ENCODE assay signal across 21 cellular contexts in the genomic region with DNA sequence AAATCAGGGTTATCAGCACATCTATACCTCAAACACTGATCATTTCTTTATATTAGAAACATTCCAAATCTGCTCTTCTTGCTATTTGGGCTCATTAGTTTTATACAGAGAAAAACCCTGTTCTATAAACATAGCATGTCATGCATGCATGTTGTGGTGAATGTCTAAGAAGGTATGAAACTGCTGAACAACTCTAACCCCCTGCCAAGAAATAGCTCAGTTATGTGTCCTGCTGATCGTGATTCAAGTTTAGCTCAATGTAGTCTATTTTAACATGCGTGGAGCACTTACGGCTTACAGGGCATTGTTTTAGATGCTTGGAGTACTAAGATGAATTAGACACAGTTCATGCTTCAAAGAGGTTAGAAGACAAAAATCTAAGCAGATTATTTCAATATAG. TPM values are rescaled to one million over a fixed set of nuclear protein-coding genes. Genes with fewer than 3 reads are reported as not detected.
DNase-seq lines count a peak whose midpoint lies in the region; ATAC-seq and TF ChIP-seq lines count a peak whose summit lies in the region.
"Had no signal": no experiment of that assay in that cellular context is flagged by ENCODE, and none has a peak within 500 bp of the region (broad histone marks: within the 10 kb centered on the region; RNA-seq: fewer than 3 reads in every experiment).

No MANE protein-coding gene starts in this region.

- H3K4me2 ChIP-seq in SK-N-SH: no peak overlapping the region

- TF ChIP-seq CTCF in SK-N-SH (IDR thresholded peaks at IDR 0.05): no peak
- TF ChIP-seq CTCF in astrocyte of the cerebellum (IDR thresholded peaks at IDR 0.05; ENCODE audit: low read depth, low read length, missing control alignments): no peak
- TF ChIP-seq CTCF in fibroblast of the aortic adventitia (IDR thresholded peaks at IDR 0.05; ENCODE audit: insufficient read depth, low read length): no peak
- TF ChIP-seq CTCF in endodermal cell (conservative IDR thresholded peaks at IDR 0.05): no peak
- TF ChIP-seq CTCF in omental fat pad (IDR thresholded peaks at IDR 0.05): no peak

- H3K4me1 ChIP-seq in SK-N-SH (ENCODE audit: control insufficient read depth in 1 of 2, insufficient read depth in 2 of 2, low read depth in 1 of 2, low read length in 1 of 2) (peaks cover 11% of the 10 kb centered on the region in 2 experiments; a peak in 3 of 4 replicates), endodermal cell (ENCODE audit: control insufficient read depth, insufficient read depth, low read length) (no peaks in the 10 kb centered on the region)

- CTCF ChIA-PET in SK-N-SH (lab: Yijun Ruan, JAX): interaction anchor here (0.6 to 1.7 kb wide), 7 partner anchors 12 to 547 kb away, joined by 3 to 6 read pairs (median 4); no protein-coding TSS in a partner anchor

- no peaks in the 10 kb centered on the region for H3K9me3 ChIP-seq in SK-N-SH
- no peaks in the 10 kb centered on the region for H3K9me3 ChIP-seq in endodermal cell (ENCODE audit: control insufficient read depth, low read length)
- H3K9me3 ChIP-seq: MG63 had no signal

- POLR2A ChIA-PET in SK-N-SH (lab: Yijun Ruan, JAX): no interaction called here

- TF ChIP-seq EP300 in SK-N-SH (IDR thresholded peaks at IDR 0.05; ENCODE audit: borderline replicate concordance in 1 of 2, low read depth in 1 of 2, low read length in 1 of 2): no peak

- WGBS in SK-N-SH (ENCODE audit: low lambda C conversion rate): 90% methylated on average over 3 of the region's 3 CpGs
- 73 to 94% methylated on average over 2 to 3 of the region's 3 CpGs for WGBS in endodermal cell (ENCODE audit: insufficient coverage in 1 of 2, insufficient read length in 1 of 2), 2 experiments

- ATAC-seq in SK-N-SH treated with all-trans-retinoic acid at 6 μM for 48 hours (no peak), omental fat pad (ENCODE audit: low FRiP score) (no peak)
- ATAC-seq: Right ventricle myocardium inferior had no signal

- no peak overlapping the region for H3K9ac ChIP-seq in SK-N-SH
- H3K9ac ChIP-seq in endodermal cell (ENCODE audit: extremely low read depth, low read length, poor library complexity, severe bottlenecking): no peak overlapping the region

- no peaks in the 10 kb centered on the region for H3K36me3 Mint-ChIP-seq in endodermal cell (ENCODE audit: low read depth)
- H3K36me3 Mint-ChIP-seq: CD4-positive, alpha-beta memory T cell had no signal

- H2AFZ ChIP-seq in SK-N-SH (ENCODE audit: low read depth): peak overlapping the region; percentile 16; the same call in 1 of the 2 replicates

- H3K4me1 Mint-ChIP-seq in endodermal cell: peaks cover 4% of the 10 kb centered on the region

- H3F3A ChIP-seq in SK-N-SH (replicated peaks; ENCODE audit: insufficient read depth): peaks cover 34% of the 10 kb centered on the region

- in situ Hi-C loops in astrocyte of the cerebellum (cut with HindIII; ENCODE audit: low sequenced_read_pairs): no loop called here

- TF ChIP-seq RAD21 in SK-N-SH (IDR thresholded peaks at IDR 0.05; ENCODE audit: low read length): no peak

- H3K27me3 Mint-ChIP-seq in endodermal cell (ENCODE audit: insufficient read depth): no peaks in the 10 kb centered on the region

- H3K36me3 ChIP-seq in SK-N-SH (replicated peaks in 1 of 2; ENCODE audit: control insufficient read depth in 1 of 2, insufficient read depth in 2 of 2, low read length in 1 of 2) (no peaks in the 10 kb centered on the region), endodermal cell (ENCODE audit: control insufficient read depth, insufficient read depth, low read length) (no peaks in the 10 kb centered on the region)
- H3K36me3 ChIP-seq: MG63 had no signal

- no peak overlapping the region for H3K4me3 Mint-ChIP-seq in endodermal cell
- H3K4me3 Mint-ChIP-seq: CD4-positive, alpha-beta memory T cell; IgD-negative memory B cell had no signal

- no peak overlapping the region for H3K27ac Mint-ChIP-seq in endodermal cell
- H3K27ac Mint-ChIP-seq: CD4-positive, alpha-beta memory T cell; IgD-negative memory B cell had no signal

- no peaks in the 10 kb centered on the region for H3K27me3 ChIP-seq in SK-N-SH (ENCODE audit: insufficient read depth)
- H3K27me3 ChIP-seq in endodermal cell (ENCODE audit: control insufficient read depth, insufficient read depth, low read length, poor library complexity, severe bottlenecking): no peaks in the 10 kb centered on the region
- H3K27me3 ChIP-seq: MG63 had no signal

- no peaks in the 10 kb centered on the region for H3K9me2 ChIP-seq in SK-N-SH

- no peaks in the 10 kb centered on the region for H3K9me3 Mint-ChIP-seq in endodermal cell
- H3K9me3 Mint-ChIP-seq: CD4-positive, alpha-beta memory T cell; IgD-negative memory B cell had no signal

- H3K27ac ChIP-seq in SK-N-SH (ENCODE audit: low read depth in 2 of 2, low read length in 1 of 2) (no peak overlapping the region), endodermal cell (ENCODE audit: low read depth, low read length) (no peak overlapping the region)
- H3K27ac ChIP-seq: 22Rv1 had no signal

- H3K4me3 ChIP-seq in SK-N-SH (ENCODE audit: low read depth in 2 of 2, low read length in 1 of 2) (no peak overlapping the region), astrocyte of the cerebellum (ENCODE audit: low read depth, low read length) (no peak overlapping the region), fibroblast of the aortic adventitia (ENCODE audit: low read depth, low read length) (no peak overlapping the region), endodermal cell (ENCODE audit: low read length) (no peak overlapping the region)
- H3K4me3 ChIP-seq: MG63 had no signal

- DNase-seq in SK-N-SH (no peak), astrocyte of the cerebellum (ENCODE audit: low read depth) (peak; percentile 89), fibroblast of the aortic adventitia (ENCODE audit: low read depth) (peak; percentile 39), superior temporal gyrus (ENCODE audit: extremely low spot score) (peak; percentile 47), endodermal cell (no peak), omental fat pad (ENCODE audit: low spot score) (no peak)
- DNase-seq in stimulated activated CD4-positive, alpha-beta T cell treated with anti-CD3 and anti-CD28 coated beads, Interleukin-2, amount 100 ng/mL, for 24 hours: no peak
- DNase-seq: CD4-positive, alpha-beta memory T cell; MG63; NCI-H1048; NCI-H1436; NCI-H2029; NCI-H2171; NCI-H446 treated with DMSO at 0.1 percent for 48 hours; NCI-H748 treated with DMSO at 0.1 percent for 48 hours; NK-92 treated with Interleukin-12 subunit alpha and Interleukin-12 subunit beta, amount 100 ng/mL, for 24 hours had no signal

- H3K79me2 ChIP-seq in SK-N-SH (ENCODE audit: insufficient read depth): no peaks in the 10 kb centered on the region

- no peaks in the 10 kb centered on the region for H4K20me1 ChIP-seq in SK-N-SH (ENCODE audit: insufficient read depth)

TF ChIP-seq in SK-N-SH, 30 proteins besides CTCF, POLR2A, EP300 and RAD21:
- TF ChIP-seq NFIC (IDR thresholded peaks at IDR 0.05; ENCODE audit: borderline replicate concordance) (no peak), SMC3 (IDR thresholded peaks at IDR 0.05; ENCODE audit: low read depth, low read length) (no peak), GATA2 (CRISPR knock-in tag; IDR thresholded peaks at IDR 0.05) (no peak)
TF ChIP-seq in SK-N-SH: peak in this region for 0.

TF ChIP-seq in SK-N-SH treated with all-trans-retinoic acid at 6 μM for 48 hours, 23 proteins besides CTCF, POLR2A, EP300 and RAD21:
- TF ChIP-seq TCF4 (CRISPR knock-in tag; IDR thresholded peaks at IDR 0.05; ENCODE audit: borderline replicate concordance) (no peak), ZNF8 (CRISPR knock-in tag; IDR thresholded peaks at IDR 0.05) (no peak), BACH2 (CRISPR knock-in tag; IDR thresholded peaks at IDR 0.05; ENCODE audit: borderline replicate concordance) (no peak)
- TF ChIP-seq, protein P1, sequence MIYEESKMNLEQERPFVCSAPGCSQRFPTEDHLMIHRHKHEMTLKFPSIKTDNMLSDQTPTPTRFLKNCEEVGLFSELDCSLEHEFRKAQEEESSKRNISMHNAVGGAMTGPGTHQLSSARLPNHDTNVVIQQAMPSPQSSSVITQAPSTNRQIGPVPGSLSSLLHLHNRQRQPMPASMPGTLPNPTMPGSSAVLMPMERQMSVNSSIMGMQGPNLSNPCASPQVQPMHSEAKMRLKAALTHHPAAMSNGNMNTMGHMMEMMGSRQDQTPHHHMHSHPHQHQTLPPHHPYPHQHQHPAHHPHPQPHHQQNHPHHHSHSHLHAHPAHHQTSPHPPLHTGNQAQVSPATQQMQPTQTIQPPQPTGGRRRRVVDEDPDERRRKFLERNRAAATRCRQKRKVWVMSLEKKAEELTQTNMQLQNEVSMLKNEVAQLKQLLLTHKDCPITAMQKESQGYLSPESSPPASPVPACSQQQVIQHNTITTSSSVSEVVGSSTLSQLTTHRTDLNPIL (CRISPR knock-in tag; IDR thresholded peaks at IDR 0.05; ENCODE audit: low read depth): no peak

RNA-seq across cellular contexts. Expression of a gene that starts 35.8 kb away (rescaled TPM):
- polyA plus RNA-seq in SK-N-SH (2012; rRNA removed): 2.1 and 3.2 TPM in 2 replicates
- 2.8 and 2.9 TPM in 2 replicates for polyA plus RNA-seq in SK-N-SH (2012; cell fraction: cytosol; rRNA removed)
- 2.0 and 3.2 TPM in 2 replicates for polyA plus RNA-seq in SK-N-SH (2012; cell fraction: nucleus; rRNA removed)
- total RNA-seq in fibroblast of the aortic adventitia (ENCODE audit: low replicate concordance): 0.99 and 1.6 TPM in 2 replicates
- total RNA-seq in endodermal cell: under 1 TPM; 0.07 to 0.15 TPM
- 0.46 TPM for polyA plus RNA-seq in endodermal cell (2013, experiment 1 of 2)
- polyA plus RNA-seq in endodermal cell (2013, experiment 2 of 2): 0.21 TPM
- total RNA-seq in omental fat pad: not detected
- total RNA-seq: SK-MEL-5 had no signal
- polyA plus RNA-seq: CD4-positive, alpha-beta memory T cell; IgD-negative memory B cell had no signal

Comparison
In these comparisons a context has a peak if more than half of its experiments do, and no peak if none do; other contexts are left out.
1. DNase-seq: peak in astrocyte of the cerebellum (single experiment), fibroblast of the aortic adventitia (single experiment) and superior temporal gyrus (single experiment); none in SK-N-SH (single experiment), stimulated activated CD4-positive, alpha-beta T cell treated with anti-CD3 and anti-CD28 coated beads, Interleukin-2, amount 100 ng/mL, for 24 hours (0 of 2), endodermal cell (single experiment) and omental fat pad (single experiment).